Comparison of ENCODE assay signal across 8 cellular contexts in genomic region chr2:38376346-38376682, GRCh38.
DNase-seq lines count a peak whose midpoint lies in the region; ATAC-seq lines count a peak whose summit lies in the region.

No MANE protein-coding gene starts in this region.

- H3K27ac ChIP-seq in mucosa of rectum (ENCODE audit: low read depth in 2 of 2, low read length in 2 of 2), result peak overlapping the region; percentile 97 to 98

- no peaks in the 10 kb centered on the region for H3K36me3 ChIP-seq in mucosa of rectum (ENCODE audit: control insufficient read depth in 2 of 2, insufficient read depth in 2 of 2, low read length in 2 of 2)

- ATAC-seq in GM18861 (IDR thresholded peaks at IDR 0.05; ENCODE audit: unreplicated experiment) (peak; percentile 13), HG03095 (IDR thresholded peaks at IDR 0.05; ENCODE audit: unreplicated experiment) (peak; percentile 28)
- peak; percentile 47 for ATAC-seq in stimulated activated naive CD8-positive, alpha-beta T cell treated with anti-CD3 and anti-CD28 coated beads, Interleukin-15, Interleukin-2, amounts not matched to agents 100 U/mL and 50 U/mL, for 24 hours

- H3K9ac ChIP-seq in mucosa of rectum (ENCODE audit: low read depth in 1 of 2, low read length in 2 of 2), result peak overlapping the region; percentile 91 to 97

- H3K4me3 ChIP-seq in mucosa of rectum (ENCODE audit: low read length in 2 of 2), result peak overlapping the region; percentile 84 to 94

- DNase-seq in AML-193 (lab: John Stamatoyannopoulos, UW), result peak; percentile 50 to 52
- peak; percentile 69 for DNase-seq in NCI-H2227 (lab: John Stamatoyannopoulos, UW; ENCODE audit: unreplicated experiment)
- peak; percentile 23 to 33 (median 32) for DNase-seq in activated CD8-positive, alpha-beta memory T cell treated with anti-CD3 and anti-CD28 coated beads for 48 hours (ENCODE audit: low read depth in 2 of 3, low spot score in 2 of 3)
- peak; percentile 54 for DNase-seq in epidermal melanocyte (ENCODE audit: insufficient read length, low spot score)
- DNase-seq in stimulated activated naive CD8-positive, alpha-beta T cell treated with anti-CD3 and anti-CD28 coated beads, Interleukin-15, Interleukin-2, amounts not matched to agents 100 U/mL and 50 U/mL, for 24 hours, result no peak

- no peaks in the 10 kb centered on the region for H3K9me3 ChIP-seq in mucosa of rectum (ENCODE audit: control insufficient read depth in 2 of 2, low read length in 2 of 2)

- H3K4me1 ChIP-seq in mucosa of rectum (ENCODE audit: control insufficient read depth in 2 of 2, insufficient read depth in 2 of 2, low read length in 2 of 2), result peaks cover 6 to 10% of the 10 kb centered on the region in 2 donors

- no peaks in the 10 kb centered on the region for H3K27me3 ChIP-seq in mucosa of rectum (ENCODE audit: control insufficient read depth in 2 of 2, insufficient read depth in 2 of 2, low read length in 2 of 2)
